In the genomic region with DNA sequence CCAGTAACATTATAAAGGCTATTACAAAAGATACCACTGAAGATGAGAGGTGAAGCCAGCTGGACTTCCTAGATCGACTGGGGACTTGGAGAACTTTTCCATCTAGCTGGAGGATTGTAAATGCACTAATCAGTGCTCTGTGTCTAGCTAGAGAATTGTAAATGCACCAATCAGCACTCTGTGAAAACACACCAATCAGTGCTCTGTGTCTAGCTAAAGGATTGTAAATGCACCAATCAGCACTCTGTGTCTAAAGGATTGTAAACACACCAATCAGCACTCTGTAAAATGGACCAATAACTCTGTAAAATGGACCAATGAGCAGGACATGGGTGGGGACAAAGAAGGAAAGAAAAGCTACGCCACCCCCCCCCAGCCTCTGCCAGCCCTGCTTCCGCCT, we compare ENCODE assay signal across 30 cellular contexts. TPM values are rescaled to one million over a fixed set of nuclear protein-coding genes. Genes with fewer than 3 reads are reported as not detected.
A peak's percentile ranks its signal among the peaks of the same experiment; 100 is the strongest.
DNase-seq lines count a peak whose midpoint lies in the region; ATAC-seq, FAIRE-seq and TF ChIP-seq lines count a peak whose summit lies in the region.
"Had no signal": no experiment of that assay in that cellular context is flagged by ENCODE, and none has a peak within 500 bp of the region (broad histone marks: within the 10 kb centered on the region; RNA-seq: fewer than 3 reads in every experiment).

No MANE protein-coding gene starts in this region.

- H3K27me3 Mint-ChIP-seq in WTC11 (ENCODE audit: low read depth) (no peaks in the 10 kb centered on the region; the same call in 1 of the 2 replicates), endothelial cell (ENCODE audit: unreplicated experiment) (peaks cover 2% of the 10 kb centered on the region)
- H3K27me3 Mint-ChIP-seq: CD4-positive, CD25-positive, alpha-beta regulatory T cell had no signal

- no peak overlapping the region for H3K4me2 ChIP-seq in HepG2 (ENCODE audit: low read depth, low read length)
- H3K4me2 ChIP-seq: BLaER1 had no signal

- no TSS peak for BruUV-seq in HepG2 (replicated peaks; lab: Mats Ljungman, UMichigan)

- H3K27ac ChIP-seq in HepG2 (ENCODE audit: extremely low read length, insufficient read depth, low read length) (no peak overlapping the region), right lobe of liver (no peak overlapping the region), tibial artery (no peak overlapping the region)
- H3K27ac ChIP-seq: BLaER1 had no signal

- no peak for TF ChIP-seq POLR2A in HepG2 (IDR thresholded peaks at IDR 0.05; ENCODE audit: insufficient read depth in 1 of 2, low read depth in 2 of 2, low read length in 2 of 2)
- TF ChIP-seq POLR2A in right lobe of liver (IDR thresholded peaks at IDR 0.05) = no peak

- DNase-seq in HepG2 (ENCODE audit: low spot score) = no peak
- DNase-seq in right lobe of liver = no peak
- no peak for DNase-seq in WTC11 (ENCODE audit: low spot score)
- DNase-seq in endothelial cell (ENCODE audit: low spot score) = no peak
- no peak for DNase-seq in tibial artery
- no peak for DNase-seq in NOMO-1 (lab: John Stamatoyannopoulos, UW; ENCODE audit: unreplicated experiment in 2 of 2)
- DNase-seq: 8988T; ACHN; BE2C; C1 segment of cervical spinal cord; CD4-positive, alpha-beta memory T cell; CD4-positive, CD25-positive, alpha-beta regulatory T cell; CD8-positive, alpha-beta memory T cell; COR-L47; DMS 273 treated with DMSO at 0.1 percent for 48 hours; DMS153; DMS53; DMS79; DND-41; EL; GDM1 had no signal

- ATAC-seq in HepG2 = no peak
- ATAC-seq in right lobe of liver = no peak
- ATAC-seq in WTC11 = no peak
- ATAC-seq: GM12878 had no signal

- TF ChIP-seq EP300 in HepG2 (IDR thresholded peaks at IDR 0.05; ENCODE audit: low read depth in 2 of 2, low read length in 2 of 2) (no peak), HepG2 (CRISPR knock-in tag; IDR thresholded peaks at IDR 0.05; ENCODE audit: borderline replicate concordance) (no peak)

- H3K4me3 ChIP-seq in HepG2 (replicated peaks in 1 of 3; ENCODE audit: insufficient read depth in 1 of 3, low read depth in 2 of 3, low read length in 3 of 3) (no peak overlapping the region), right lobe of liver (no peak overlapping the region), tibial artery (no peak overlapping the region)
- H3K4me3 ChIP-seq: BLaER1, GM12878 had no signal

- H3K9me3 ChIP-seq in HepG2 (ENCODE audit: low read length) (no peaks in the 10 kb centered on the region), right lobe of liver (no peaks in the 10 kb centered on the region), tibial artery (no peaks in the 10 kb centered on the region)
- H3K9me3 ChIP-seq: BE2C had no signal

- no peak for TF ChIP-seq RAD21 in HepG2 (CRISPR knock-in tag; IDR thresholded peaks at IDR 0.05)

- H4K20me1 ChIP-seq in HepG2 (ENCODE audit: insufficient read depth, low read length) = no peaks in the 10 kb centered on the region
- H4K20me1 ChIP-seq: BLaER1 had no signal

- no peaks in the 10 kb centered on the region for H3K36me3 ChIP-seq in HepG2 (replicated peaks in 1 of 2; ENCODE audit: control insufficient read depth in 1 of 2, insufficient read depth in 2 of 2, low read length in 2 of 2)
- H3K36me3 ChIP-seq in right lobe of liver = no peaks in the 10 kb centered on the region
- H3K36me3 ChIP-seq in tibial artery = no peaks in the 10 kb centered on the region
- H3K36me3 ChIP-seq: BE2C, BLaER1 had no signal

- intact Hi-C loops in HepG2 (cut with micrococcal nuclease; ENCODE audit: unreplicated experiment) = no loop called here
- intact Hi-C loops in right lobe of liver (cut with DNase I) = no loop called here
- intact Hi-C loops in tibial artery (cut with DNase I; ENCODE audit: low total_unique reads) = loop anchor here (10.0 kb wide), 1 partner anchor 155 kb away; no protein-coding TSS in a partner anchor

- H3K4me1 Mint-ChIP-seq in WTC11 (no peaks in the 10 kb centered on the region), endothelial cell (ENCODE audit: unreplicated experiment) (no peaks in the 10 kb centered on the region)
- H3K4me1 Mint-ChIP-seq: CD14-positive monocyte; CD4-positive, alpha-beta memory T cell; CD4-positive, CD25-positive, alpha-beta regulatory T cell; CD8-positive, alpha-beta memory T cell had no signal

- H3K4me1 ChIP-seq in HepG2 (ENCODE audit: insufficient read depth, low read length) = no peaks in the 10 kb centered on the region
- no peaks in the 10 kb centered on the region for H3K4me1 ChIP-seq in right lobe of liver
- H3K4me1 ChIP-seq in tibial artery = no peaks in the 10 kb centered on the region
- H3K4me1 ChIP-seq: BE2C had no signal

- no peak overlapping the region for H3K9ac ChIP-seq in HepG2 (ENCODE audit: insufficient read depth, low read depth, low read length)
- H3K9ac ChIP-seq: BLaER1 had no signal

- in situ Hi-C loops in HepG2 (cut with HindIII; ENCODE audit: extremely low pct_ligation_motif_present, low pct_unique_long_range_greater_than_20kb) = no loop called here

- FAIRE-seq in HepG2 (lab: Jason Lieb, UNC) = peak; percentile 46
- FAIRE-seq: A204.1, GM12878, GM19239 had no signal

- peaks cover 16% of the 10 kb centered on the region for H3K36me3 Mint-ChIP-seq in WTC11
- peaks cover 5% of the 10 kb centered on the region for H3K36me3 Mint-ChIP-seq in endothelial cell (ENCODE audit: low read depth, unreplicated experiment)
- H3K36me3 Mint-ChIP-seq: CD14-positive monocyte; CD4-positive, alpha-beta memory T cell; CD4-positive, CD25-positive, alpha-beta regulatory T cell; CD8-positive, alpha-beta memory T cell had no signal

- H3K9me3 Mint-ChIP-seq in WTC11 (peaks cover 30% of the 10 kb centered on the region), endothelial cell (ENCODE audit: unreplicated experiment) (no peaks in the 10 kb centered on the region)
- H3K9me3 Mint-ChIP-seq: CD4-positive, alpha-beta memory T cell; CD8-positive, alpha-beta memory T cell had no signal

- TF ChIP-seq CTCF in HepG2 (CRISPR knock-in tag; IDR thresholded peaks at IDR 0.05) (no peak), right lobe of liver (IDR thresholded peaks at IDR 0.05) (no peak), WTC11 (IDR thresholded peaks at IDR 0.05) (no peak), endothelial cell (IDR thresholded peaks at IDR 0.05; ENCODE audit: unreplicated experiment) (no peak), tibial artery (IDR thresholded peaks at IDR 0.05) (no peak)

- H3K4me3 Mint-ChIP-seq in WTC11 = no peak overlapping the region
- H3K4me3 Mint-ChIP-seq in endothelial cell (ENCODE audit: unreplicated experiment) = peak overlapping the region; percentile 29
- H3K4me3 Mint-ChIP-seq: CD14-positive monocyte; CD4-positive, alpha-beta memory T cell; CD8-positive, alpha-beta memory T cell had no signal

- 4% methylated on average over 1 of the region's 3 CpGs for WGBS in HepG2 (ENCODE audit: low lambda C conversion rate)
- 78% methylated on average over 1 of the region's 3 CpGs for WGBS in right lobe of liver (ENCODE audit: insufficient coverage, low coverage, low lambda C conversion rate, missing lambda C conversion rate)

- no peaks in the 10 kb centered on the region for H3K79me2 ChIP-seq in HepG2 (ENCODE audit: insufficient read depth, low read length)

- H2AFZ ChIP-seq in HepG2 (ENCODE audit: low read length) = no peak overlapping the region

- CTCF ChIA-PET in HepG2 (lab: Yijun Ruan, JAX; ENCODE audit: low intra/inter-chr PET ratio, low total read pairs) = no interaction called here
- CTCF ChIA-PET in WTC11 (lab: Charles Lee) = no interaction called here

- POLR2A ChIA-PET in HepG2 (lab: Yijun Ruan, JAX) = interaction anchor here (0.6 to 1.7 kb wide), 2 partner anchors 13 to 60 kb away, joined by 3 to 7 read pairs; partner anchors contain the start of gene RPS10
- POLR2A ChIA-PET in WTC11 (lab: Charles Lee) = no interaction called here

- no peak overlapping the region for H3K27ac Mint-ChIP-seq in WTC11
- H3K27ac Mint-ChIP-seq in endothelial cell (ENCODE audit: unreplicated experiment) = no peak overlapping the region
- H3K27ac Mint-ChIP-seq: CD14-positive monocyte; CD4-positive, alpha-beta memory T cell; CD4-positive, CD25-positive, alpha-beta regulatory T cell had no signal

- H3K27me3 ChIP-seq in HepG2 (ENCODE audit: control insufficient read depth in 1 of 2, insufficient read depth in 2 of 2, low read length in 2 of 2) (peaks cover 0 to under 1% of the 10 kb centered on the region in 2 experiments; a peak in 1 of 5 replicates), right lobe of liver (no peaks in the 10 kb centered on the region), tibial artery (peaks cover 0 to 4% of the 10 kb centered on the region in 2 donors)
- H3K27me3 ChIP-seq: BE2C, BLaER1 had no signal

RNA-seq across cellular contexts. Expression of gene RPS10, which starts 13.6 kb away (rescaled TPM):
- total RNA-seq in HepG2 (2016; rRNA removed; fragmentation: Illumina TruSeq; extraction: Trizol) = 2,909 and 3,503 TPM in 2 replicates
- total RNA-seq in HepG2 (2016; cell fraction: cytosol; rRNA removed; fragmentation: Illumina TruSeq; extraction: Trizol; ENCODE audit: low read depth) = 5,102 and 5,632 TPM in 2 replicates
- 3,081 and 3,638 TPM in 2 replicates for total RNA-seq in HepG2 (2016; cell fraction: insoluble cytoplasmic fraction; rRNA removed; fragmentation: Illumina TruSeq; extraction: Trizol)
- total RNA-seq in HepG2 (2016; cell fraction: membrane; rRNA removed; fragmentation: Illumina TruSeq; extraction: Trizol) = 7,429 and 7,480 TPM in 2 replicates
- total RNA-seq in HepG2 (2016; cell fraction: nucleus; rRNA removed; fragmentation: Illumina TruSeq; extraction: Trizol) = 967 and 1,028 TPM in 2 replicates
- 4,295 and 4,648 TPM in 2 replicates for polyA plus RNA-seq in HepG2 (2011; rRNA removed)
- polyA plus RNA-seq in HepG2 (2011; cell fraction: cytosol; rRNA removed) = 9,439 and 9,926 TPM in 2 replicates
- 1,658 and 1,840 TPM in 2 replicates for polyA plus RNA-seq in HepG2 (2011; cell fraction: nucleus; rRNA removed)
- 3,418 and 4,251 TPM in 2 replicates for polyA plus RNA-seq in HepG2 (2012)
- polyA plus RNA-seq in HepG2 (2016; cell fraction: cytosol; fragmentation: Illumina TruSeq; extraction: Trizol; ENCODE audit: low read depth) = 5,367 and 5,814 TPM in 2 replicates
- 2,908 and 3,264 TPM in 2 replicates for polyA plus RNA-seq in HepG2 (2016; cell fraction: insoluble cytoplasmic fraction; fragmentation: Illumina TruSeq; extraction: Trizol; ENCODE audit: low read depth)
- polyA plus RNA-seq in HepG2 (2016; cell fraction: membrane; fragmentation: Illumina TruSeq; extraction: Trizol; ENCODE audit: low read depth) = 6,085 and 6,204 TPM in 2 replicates
- 1,494 and 1,555 TPM in 2 replicates for polyA plus RNA-seq in HepG2 (2016; cell fraction: nucleus; fragmentation: Illumina TruSeq; extraction: Trizol; ENCODE audit: insufficient read depth, low read depth)
- polyA minus RNA-seq in HepG2 (2011; rRNA and poly(A)+ RNA removed; ENCODE audit: low replicate concordance) = 2,566 and 3,572 TPM in 2 replicates
- polyA minus RNA-seq in HepG2 (2011; cell fraction: cytosol; rRNA and poly(A)+ RNA removed) = 602 and 661 TPM in 2 replicates
- polyA minus RNA-seq in HepG2 (2011; cell fraction: nucleus; rRNA and poly(A)+ RNA removed) = 173 and 248 TPM in 2 replicates
- 100 to 1,000 TPM; 355 to 727 (median 398) TPM for total RNA-seq in right lobe of liver
- 2,184 to 2,437 TPM (median 2,411 TPM) in 3 replicates for total RNA-seq in WTC11 (2021)
- total RNA-seq in endothelial cell (ENCODE audit: unreplicated experiment) = 1,322 TPM

RNA-seq across cellular contexts. Expression of gene PACSIN1, which starts 26.4 kb away (rescaled TPM):
- total RNA-seq in HepG2 (2016; rRNA removed; fragmentation: Illumina TruSeq; extraction: Trizol) = not detected in 2 replicates
- total RNA-seq in HepG2 (2016; cell fraction: cytosol; rRNA removed; fragmentation: Illumina TruSeq; extraction: Trizol; ENCODE audit: low read depth) = not detected in 2 replicates
- total RNA-seq in HepG2 (2016; cell fraction: insoluble cytoplasmic fraction; rRNA removed; fragmentation: Illumina TruSeq; extraction: Trizol) = not detected in 2 replicates
- total RNA-seq in HepG2 (2016; cell fraction: membrane; rRNA removed; fragmentation: Illumina TruSeq; extraction: Trizol) = not detected in 2 replicates
- total RNA-seq in HepG2 (2016; cell fraction: nucleus; rRNA removed; fragmentation: Illumina TruSeq; extraction: Trizol) = not detected in 2 replicates
- not detected in 2 replicates for polyA plus RNA-seq in HepG2 (2011; rRNA removed)
- polyA plus RNA-seq in HepG2 (2011; cell fraction: cytosol; rRNA removed) = 0.01 TPM in 1 of 2 replicates, not detected in the other
- not detected in 2 replicates for polyA plus RNA-seq in HepG2 (2011; cell fraction: nucleus; rRNA removed)
- polyA plus RNA-seq in HepG2 (2012) = not detected in 2 replicates
- not detected in 2 replicates for polyA plus RNA-seq in HepG2 (2016; cell fraction: cytosol; fragmentation: Illumina TruSeq; extraction: Trizol; ENCODE audit: low read depth)
- not detected in 2 replicates for polyA plus RNA-seq in HepG2 (2016; cell fraction: insoluble cytoplasmic fraction; fragmentation: Illumina TruSeq; extraction: Trizol; ENCODE audit: low read depth)
- polyA plus RNA-seq in HepG2 (2016; cell fraction: membrane; fragmentation: Illumina TruSeq; extraction: Trizol; ENCODE audit: low read depth) = not detected in 2 replicates
- polyA plus RNA-seq in HepG2 (2016; cell fraction: nucleus; fragmentation: Illumina TruSeq; extraction: Trizol; ENCODE audit: insufficient read depth, low read depth) = not detected in 2 replicates
- 0.04 and 0.05 TPM in 2 replicates for polyA minus RNA-seq in HepG2 (2011; rRNA and poly(A)+ RNA removed; ENCODE audit: low replicate concordance)
- not detected in 2 replicates for polyA minus RNA-seq in HepG2 (2011; cell fraction: cytosol; rRNA and poly(A)+ RNA removed)
- polyA minus RNA-seq in HepG2 (2011; cell fraction: nucleus; rRNA and poly(A)+ RNA removed) = not detected in 2 replicates
- total RNA-seq in right lobe of liver = under 1 TPM in 5 of 6 experiments, not detected in 1; 0.05 to 0.37 (median 0.22) TPM
- total RNA-seq in WTC11 (2021) = 10.6 to 12.6 TPM (median 10.7 TPM) in 3 replicates
- 0.08 TPM for total RNA-seq in endothelial cell (ENCODE audit: unreplicated experiment)
- total RNA-seq: A673, Daoy, G401 had no signal
- polyA plus RNA-seq: AG04450, CD14-positive monocyte had no signal

RNA-seq across cellular contexts. Expression of gene NUDT3, which starts 47.0 kb away (rescaled TPM):
- 20.2 and 30.1 TPM in 2 replicates for total RNA-seq in HepG2 (2016; rRNA removed; fragmentation: Illumina TruSeq; extraction: Trizol)
- total RNA-seq in HepG2 (2016; cell fraction: cytosol; rRNA removed; fragmentation: Illumina TruSeq; extraction: Trizol; ENCODE audit: low read depth) = 4.1 and 4.8 TPM in 2 replicates
- total RNA-seq in HepG2 (2016; cell fraction: insoluble cytoplasmic fraction; rRNA removed; fragmentation: Illumina TruSeq; extraction: Trizol) = 19.5 and 29.7 TPM in 2 replicates
- 14.6 and 14.8 TPM in 2 replicates for total RNA-seq in HepG2 (2016; cell fraction: membrane; rRNA removed; fragmentation: Illumina TruSeq; extraction: Trizol)
- total RNA-seq in HepG2 (2016; cell fraction: nucleus; rRNA removed; fragmentation: Illumina TruSeq; extraction: Trizol) = 15.7 and 19.0 TPM in 2 replicates
- polyA plus RNA-seq in HepG2 (2011; rRNA removed) = 17.6 and 20.6 TPM in 2 replicates
- 10.7 and 14.8 TPM in 2 replicates for polyA plus RNA-seq in HepG2 (2011; cell fraction: cytosol; rRNA removed)
- 9.2 and 11.9 TPM in 2 replicates for polyA plus RNA-seq in HepG2 (2011; cell fraction: nucleus; rRNA removed)
- polyA plus RNA-seq in HepG2 (2012) = 5.6 TPM in 2 replicates
- 3.0 and 3.5 TPM in 2 replicates for polyA plus RNA-seq in HepG2 (2016; cell fraction: cytosol; fragmentation: Illumina TruSeq; extraction: Trizol; ENCODE audit: low read depth)
- polyA plus RNA-seq in HepG2 (2016; cell fraction: insoluble cytoplasmic fraction; fragmentation: Illumina TruSeq; extraction: Trizol; ENCODE audit: low read depth) = 22.4 and 22.7 TPM in 2 replicates
- 7.4 and 7.7 TPM in 2 replicates for polyA plus RNA-seq in HepG2 (2016; cell fraction: membrane; fragmentation: Illumina TruSeq; extraction: Trizol; ENCODE audit: low read depth)
- polyA plus RNA-seq in HepG2 (2016; cell fraction: nucleus; fragmentation: Illumina TruSeq; extraction: Trizol; ENCODE audit: insufficient read depth, low read depth) = 23.3 TPM in 2 replicates
- 23.6 and 25.7 TPM in 2 replicates for polyA minus RNA-seq in HepG2 (2011; rRNA and poly(A)+ RNA removed; ENCODE audit: low replicate concordance)
- 18.9 and 21.6 TPM in 2 replicates for polyA minus RNA-seq in HepG2 (2011; cell fraction: cytosol; rRNA and poly(A)+ RNA removed)
- polyA minus RNA-seq in HepG2 (2011; cell fraction: nucleus; rRNA and poly(A)+ RNA removed) = 14.0 and 19.0 TPM in 2 replicates
- 10 to 100 TPM; 14.5 to 22.7 (median 16.7) TPM for total RNA-seq in right lobe of liver
- total RNA-seq in WTC11 (2021) = 24.6 to 30.0 TPM (median 24.8 TPM) in 3 replicates
- 52.0 TPM for total RNA-seq in endothelial cell (ENCODE audit: unreplicated experiment)

Comparison
In these comparisons a context has a peak if more than half of its experiments do, and no peak if none do; other contexts are left out.
1. Of the 50 proteins assayed by ChIP-seq in both HepG2 and WTC11: peak only in HepG2: none; only in WTC11: none; in both: NFYB; in neither: 49.